Comparison of ENCODE assay signal across 8 cellular contexts in genomic region chr16:69565611-69566436, GRCh38. TPM values are rescaled to one million over a fixed set of nuclear protein-coding genes. Genes with fewer than 3 reads are reported as not detected.
DNase-seq lines count a peak whose midpoint lies in the region; ATAC-seq and TF ChIP-seq lines count a peak whose summit lies in the region.

A gene with protein sequence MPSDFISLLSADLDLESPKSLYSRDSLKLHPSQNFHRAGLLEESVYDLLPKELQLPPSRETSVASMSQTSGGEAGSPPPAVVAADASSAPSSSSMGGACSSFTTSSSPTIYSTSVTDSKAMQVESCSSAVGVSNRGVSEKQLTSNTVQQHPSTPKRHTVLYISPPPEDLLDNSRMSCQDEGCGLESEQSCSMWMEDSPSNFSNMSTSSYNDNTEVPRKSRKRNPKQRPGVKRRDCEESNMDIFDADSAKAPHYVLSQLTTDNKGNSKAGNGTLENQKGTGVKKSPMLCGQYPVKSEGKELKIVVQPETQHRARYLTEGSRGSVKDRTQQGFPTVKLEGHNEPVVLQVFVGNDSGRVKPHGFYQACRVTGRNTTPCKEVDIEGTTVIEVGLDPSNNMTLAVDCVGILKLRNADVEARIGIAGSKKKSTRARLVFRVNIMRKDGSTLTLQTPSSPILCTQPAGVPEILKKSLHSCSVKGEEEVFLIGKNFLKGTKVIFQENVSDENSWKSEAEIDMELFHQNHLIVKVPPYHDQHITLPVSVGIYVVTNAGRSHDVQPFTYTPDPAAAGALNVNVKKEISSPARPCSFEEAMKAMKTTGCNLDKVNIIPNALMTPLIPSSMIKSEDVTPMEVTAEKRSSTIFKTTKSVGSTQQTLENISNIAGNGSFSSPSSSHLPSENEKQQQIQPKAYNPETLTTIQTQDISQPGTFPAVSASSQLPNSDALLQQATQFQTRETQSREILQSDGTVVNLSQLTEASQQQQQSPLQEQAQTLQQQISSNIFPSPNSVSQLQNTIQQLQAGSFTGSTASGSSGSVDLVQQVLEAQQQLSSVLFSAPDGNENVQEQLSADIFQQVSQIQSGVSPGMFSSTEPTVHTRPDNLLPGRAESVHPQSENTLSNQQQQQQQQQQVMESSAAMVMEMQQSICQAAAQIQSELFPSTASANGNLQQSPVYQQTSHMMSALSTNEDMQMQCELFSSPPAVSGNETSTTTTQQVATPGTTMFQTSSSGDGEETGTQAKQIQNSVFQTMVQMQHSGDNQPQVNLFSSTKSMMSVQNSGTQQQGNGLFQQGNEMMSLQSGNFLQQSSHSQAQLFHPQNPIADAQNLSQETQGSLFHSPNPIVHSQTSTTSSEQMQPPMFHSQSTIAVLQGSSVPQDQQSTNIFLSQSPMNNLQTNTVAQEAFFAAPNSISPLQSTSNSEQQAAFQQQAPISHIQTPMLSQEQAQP (N-terminal part only) (plus strand): TSS chr16:69565966. CDS start chr16:69566302, 336 bp downstream.

- POLR2A ChIA-PET in activated CD4-positive, alpha-beta T cell treated with anti-CD3 and anti-CD28 coated beads, Interleukin-2, amount 10 ng/mL, durations not matched to agents 7 days and 5 days (lab: Charles Lee) = no interaction called here

- H3K27me3 Mint-ChIP-seq in activated CD4-positive, alpha-beta T cell treated with anti-CD3 and anti-CD28 coated beads, Interleukin-2, amount 10 ng/mL, durations not matched to agents 7 days and 5 days = no peaks in the 10 kb centered on the region

- H3K4me1 Mint-ChIP-seq in activated CD4-positive, alpha-beta T cell treated with anti-CD3 and anti-CD28 coated beads, Interleukin-2, amount 10 ng/mL, durations not matched to agents 7 days and 5 days = peaks cover 43% of the 10 kb centered on the region

- H3K36me3 Mint-ChIP-seq in activated CD4-positive, alpha-beta T cell treated with anti-CD3 and anti-CD28 coated beads, Interleukin-2, amount 10 ng/mL, durations not matched to agents 7 days and 5 days (ENCODE audit: low read depth) = peaks cover 9% of the 10 kb centered on the region

- TF ChIP-seq CTCF in coronary artery (IDR thresholded peaks at IDR 0.05) = no peak

- H3K27ac ChIP-seq in coronary artery = peak within 1 kb of the TSS; percentile 99 to 100

- no peaks in the 10 kb centered on the region for H3K9me3 Mint-ChIP-seq in activated CD4-positive, alpha-beta T cell treated with anti-CD3 and anti-CD28 coated beads, Interleukin-2, amount 10 ng/mL, durations not matched to agents 7 days and 5 days

- peak; percentile 83 for DNase-seq in ACHN
- peak; percentile 57 for DNase-seq in NCI-H524 treated with DMSO at 0.1 percent for 48 hours (lab: John Stamatoyannopoulos, UW)
- peak; percentile 84 for DNase-seq in activated CD4-positive, alpha-beta T cell treated with anti-CD3 and anti-CD28 coated beads, Interleukin-2, amount 10 ng/mL, durations not matched to agents 7 days and 5 days
- DNase-seq in coronary artery (ENCODE audit: low spot score) = peak; percentile 91
- peak; percentile 97 for DNase-seq in left kidney (ENCODE audit: low read depth, low spot score)
- DNase-seq in stimulated activated CD4-positive, alpha-beta T cell treated with anti-CD3 and anti-CD28 coated beads, Interleukin-1b, Interleukin-23, amount 100 ng/mL, for 48 hours = peak; percentile 83

- TF ChIP-seq POLR2A in GM18951 (IDR thresholded peaks at IDR 0.05; ENCODE audit: extremely low read depth, insufficient read depth, insufficient read length) = peak; percentile 76

- ATAC-seq in HG03442 (IDR thresholded peaks at IDR 0.05; ENCODE audit: unreplicated experiment) = peak; percentile 43

- in situ Hi-C loops in ACHN (cut with HindIII; ENCODE audit: low pct_ligation_motif_present, low pct_unique_long_range_greater_than_20kb, low sequenced_read_pairs) (no loop called here), GM18951 (cut with MboI; ENCODE audit: low sequenced_read_pairs, unreplicated experiment) (loop anchor here (10.0 kb wide), 2 partner anchors 91 to 171 kb away; no protein-coding TSS in a partner anchor)

- peak within 1 kb of the TSS; percentile 98 for H3K27ac Mint-ChIP-seq in activated CD4-positive, alpha-beta T cell treated with anti-CD3 and anti-CD28 coated beads, Interleukin-2, amount 10 ng/mL, durations not matched to agents 7 days and 5 days

- CTCF ChIA-PET in activated CD4-positive, alpha-beta T cell treated with anti-CD3 and anti-CD28 coated beads, Interleukin-2, amount 10 ng/mL, durations not matched to agents 7 days and 5 days (lab: Charles Lee) = no interaction called here

- H3K4me3 ChIP-seq in coronary artery = peak within 1 kb of the TSS; percentile 100

- peak within 1 kb of the TSS; percentile 96 for H3K4me3 Mint-ChIP-seq in activated CD4-positive, alpha-beta T cell treated with anti-CD3 and anti-CD28 coated beads, Interleukin-2, amount 10 ng/mL, durations not matched to agents 7 days and 5 days

RNA-seq across cellular contexts. Expression of the gene that starts here (rescaled TPM):
- 10 to 100 TPM; 18.5 to 19.5 TPM for total RNA-seq in activated CD4-positive, alpha-beta T cell treated with anti-CD3 and anti-CD28 coated beads, Interleukin-2, amount 10 ng/mL, durations not matched to agents 7 days and 5 days

Comparison
In these comparisons a context has a peak if more than half of its experiments do, and no peak if none do; other contexts are left out.
1. Peak in every context shown above with its lines: DNase-seq, ATAC-seq, H3K4me3 ChIP-seq and H3K27ac ChIP-seq.